Comparison of ENCODE assay signal across 8 cellular contexts in the genomic region with DNA sequence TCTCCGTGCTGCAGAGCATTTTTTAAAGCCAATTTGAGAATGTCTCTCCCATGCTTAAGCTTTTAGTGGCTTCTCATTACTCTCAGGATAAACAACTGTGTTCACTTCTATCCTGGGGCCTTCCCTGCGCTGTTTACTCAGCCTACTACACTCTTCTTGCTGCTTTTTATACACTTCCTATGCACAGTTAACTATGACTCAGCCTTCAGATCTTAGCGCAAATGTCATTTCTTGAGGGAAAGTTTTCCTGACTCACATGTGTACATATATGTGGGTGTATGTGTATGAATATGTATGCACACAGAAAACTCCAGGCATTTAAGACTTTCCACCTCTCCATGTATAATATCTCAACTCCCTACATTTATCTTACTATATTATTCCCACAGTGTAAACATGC. TPM values are rescaled to one million over a fixed set of nuclear protein-coding genes. Genes with fewer than 3 reads are reported as not detected.
DNase-seq lines count a peak whose midpoint lies in the region; ATAC-seq and TF ChIP-seq lines count a peak whose summit lies in the region.

No MANE protein-coding gene starts in this region.

- H3K27ac ChIP-seq in SJSA1, result no peak overlapping the region
- H3K27ac ChIP-seq in urinary bladder (ENCODE audit: low read depth), result peak overlapping the region; percentile 59

- WGBS in urinary bladder, result 42% methylated on average over 3 of the region's 3 CpGs

- H3K4me1 ChIP-seq in SJSA1 (replicated peaks), result peaks cover 8% of the 10 kb centered on the region
- H3K4me1 ChIP-seq in urinary bladder (ENCODE audit: insufficient read depth), result no peaks in the 10 kb centered on the region

- peak; percentile 46 for ATAC-seq in GM21576 (IDR thresholded peaks at IDR 0.05; ENCODE audit: unreplicated experiment)

- H3K36me3 ChIP-seq in SJSA1 (no peaks in the 10 kb centered on the region), urinary bladder (ENCODE audit: insufficient read depth) (no peaks in the 10 kb centered on the region)

- H3K27me3 ChIP-seq in SJSA1 (replicated peaks), result no peaks in the 10 kb centered on the region

- H3K9me3 ChIP-seq in SJSA1 (replicated peaks), result no peaks in the 10 kb centered on the region

- H3K4me3 ChIP-seq in SJSA1, result no peak overlapping the region
- no peak overlapping the region for H3K4me3 ChIP-seq in fibroblast of mammary gland (ENCODE audit: control insufficient read depth, low read depth, low read length)
- H3K4me3 ChIP-seq in urinary bladder (ENCODE audit: low read depth, low read length), result no peak overlapping the region

- DNase-seq in AG08395 (ENCODE audit: low spot score) (peak; percentile 20), SJSA1 (ENCODE audit: low read depth in 1 of 2, low spot score in 2 of 2) (peak; percentile 43 to 62), fibroblast of mammary gland (ENCODE audit: low read depth) (peak; percentile 86), RPMI8226 (no peak), DMS79 treated with DMSO at 0.1 percent for 48 hours (lab: John Stamatoyannopoulos, UW) (no peak), cerebellar nuclear complex (lab: John Stamatoyannopoulos, UW) (no peak)

- TF ChIP-seq CTCF in fibroblast of mammary gland (conservative IDR thresholded peaks at IDR 0.05; ENCODE audit: control insufficient read depth, insufficient read depth, low read depth, low read length), result no peak

RNA-seq across cellular contexts. Expression of a gene that starts 9.8 kb away (rescaled TPM):
- total RNA-seq in SJSA1 (2014; rRNA removed; shearing (Covaris generic)), result 27.2 and 47.1 TPM in 2 replicates
- total RNA-seq in urinary bladder, result 85.4 TPM
- 25.0 TPM for polyA plus RNA-seq in urinary bladder

RNA-seq across cellular contexts. Expression of a gene that starts 10.0 kb away (rescaled TPM):
- 0.06 and 0.16 TPM in 2 replicates for total RNA-seq in SJSA1 (2014; rRNA removed; shearing (Covaris generic))
- total RNA-seq in urinary bladder, result 6.1 TPM
- 1.7 TPM for polyA plus RNA-seq in urinary bladder

Comparison
In these comparisons a context has a peak if more than half of its experiments do, and no peak if none do; other contexts are left out.
1. DNase-seq: peak in AG08395 (single experiment), SJSA1 (2 of 2) and fibroblast of mammary gland (single experiment); none in RPMI8226 (single experiment), DMS79 treated with DMSO at 0.1 percent for 48 hours (single experiment) and cerebellar nuclear complex (0 of 2).